In genomic region chr12:58916891-58917570, GRCh38 we compare ENCODE assay signal across 1 cellular context.
TF ChIP-seq lines count a peak whose summit lies in the region.

No MANE protein-coding gene starts in this region.

TF ChIP-seq in GM12878, 131 proteins besides CTCF, POLR2A, EP300 and RAD21 (continued from another document):
- TF ChIP-seq CUX1 (IDR thresholded peaks at IDR 0.05; ENCODE audit: insufficient replicate concordance, low read depth, low read length) (no peak), POLR2AphosphoS5 (IDR thresholded peaks at IDR 0.05; ENCODE audit: low read length) (no peak), REST (IDR thresholded peaks at IDR 0.05; ENCODE audit: low read depth, low read length) (no peak), E2F8 (IDR thresholded peaks at IDR 0.05; ENCODE audit: low read depth, partially characterized antibody) (no peak), MTA3 (IDR thresholded peaks at IDR 0.05; ENCODE audit: borderline replicate concordance, low read length) (no peak), NFIC (IDR thresholded peaks at IDR 0.05; ENCODE audit: low read depth, low read length) (no peak), SMAD5 (IDR thresholded peaks at IDR 0.05; ENCODE audit: low read depth) (no peak), CBFB (IDR thresholded peaks at IDR 0.05; ENCODE audit: low read depth) (no peak), NKRF (conservative IDR thresholded peaks at IDR 0.05) (no peak), ZSCAN29 (IDR thresholded peaks at IDR 0.05) (no peak), RBBP5 (conservative IDR thresholded peaks at IDR 0.05) (no peak), SUPT20H (IDR thresholded peaks at IDR 0.05; ENCODE audit: borderline replicate concordance, control insufficient read depth, low read depth, low read length) (no peak), E2F4 (IDR thresholded peaks at IDR 0.05; ENCODE audit: low read depth, low read length) (no peak), BACH1 (IDR thresholded peaks at IDR 0.05; ENCODE audit: borderline replicate concordance) (no peak), ATF2 (IDR thresholded peaks at IDR 0.05; ENCODE audit: low read length) (no peak)
TF ChIP-seq in GM12878: peak in this region for 0.
